Comparison of ENCODE assay signal across 8 cellular contexts in the genomic region with DNA sequence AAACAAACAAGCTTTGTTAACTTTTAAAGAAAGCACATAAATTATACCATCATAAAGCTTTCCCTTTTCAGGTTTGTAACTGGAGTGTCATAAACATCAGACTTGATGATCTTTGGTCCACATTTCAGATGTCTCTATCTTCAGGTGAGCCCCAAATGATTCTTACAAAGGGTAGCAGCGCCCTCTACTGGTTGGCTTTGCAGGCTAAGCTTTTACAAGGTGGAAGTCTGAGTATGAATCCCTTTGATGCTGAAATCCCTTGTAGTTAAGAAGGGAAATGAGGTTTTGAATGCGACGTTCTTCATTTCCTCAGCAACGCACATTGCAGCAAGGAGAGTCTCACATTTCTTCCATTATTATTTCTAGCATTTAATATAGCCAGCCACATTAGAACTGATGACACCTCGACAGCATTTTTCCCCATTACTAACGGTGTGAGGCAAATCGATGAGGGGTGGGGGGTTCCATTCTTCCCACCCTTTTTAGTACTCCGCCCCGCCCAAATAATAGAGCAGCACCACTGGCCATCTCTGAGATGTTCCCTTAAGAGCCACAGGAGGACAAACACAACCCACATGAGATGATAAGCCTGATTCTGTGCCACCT.
DNase-seq lines count a peak whose midpoint lies in the region; ATAC-seq, FAIRE-seq and TF ChIP-seq lines count a peak whose summit lies in the region.

No MANE protein-coding gene starts in this region.

- H3K36me3 Mint-ChIP-seq in naive thymus-derived CD8-positive, alpha-beta T cell: no peaks in the 10 kb centered on the region

- ATAC-seq in GM19467 (IDR thresholded peaks at IDR 0.05; ENCODE audit: unreplicated experiment): peak; percentile 87
- peak; percentile 81 to 91 for ATAC-seq in naive thymus-derived CD8-positive, alpha-beta T cell
- ATAC-seq in stimulated activated naive CD8-positive, alpha-beta T cell treated with anti-CD3 and anti-CD28 coated beads, Interleukin-15, amount 100 ng/mL, for 72 hours: peak; percentile 81

- dilution Hi-C loops in endothelial cell of umbilical vein (cut with MboI; ENCODE audit: extremely low pct_ligation_motif_present, low sequenced_read_pairs): no loop called here

- no peak overlapping the region for H3K9ac ChIP-seq in endothelial cell of umbilical vein (replicated peaks; ENCODE audit: extremely low read depth, insufficient read depth, low read length)

- no TSS peak for BruUV-seq in endothelial cell of umbilical vein (replicated peaks; lab: Mats Ljungman, UMichigan)

- no peak overlapping the region for H3K4me3 Mint-ChIP-seq in naive thymus-derived CD8-positive, alpha-beta T cell
- no peak overlapping the region for H3K4me3 Mint-ChIP-seq in stimulated activated naive CD8-positive, alpha-beta T cell treated with anti-CD3 and anti-CD28 coated beads, Interleukin-15, amount 100 ng/mL, for 72 hours

- H3K79me2 ChIP-seq in endothelial cell of umbilical vein (ENCODE audit: control insufficient read depth, insufficient read depth, low read length): no peaks in the 10 kb centered on the region

- intact Hi-C loops in endothelial cell of umbilical vein (cut with micrococcal nuclease): loop anchor here (1.0 to 10.0 kb wide), 7 partner anchors 197 to 1439 kb away; a partner anchor contains a TSS

- H4K20me1 ChIP-seq in endothelial cell of umbilical vein (replicated peaks; ENCODE audit: control insufficient read depth, extremely low read depth, insufficient read depth, low read length): no peaks in the 10 kb centered on the region

- TF ChIP-seq CTCF in endothelial cell of umbilical vein (IDR thresholded peaks at IDR 0.05; ENCODE audit: extremely low read depth in 1 of 2, insufficient read depth in 1 of 2, low read depth in 1 of 2, low read length in 2 of 2): peak; percentile 74 to 83

- TF ChIP-seq POLR2A in endothelial cell of umbilical vein (IDR thresholded peaks at IDR 0.05; ENCODE audit: low read depth, low read length): no peak

- peaks cover 7 to 18% (median 10%) of the 10 kb centered on the region in 5 donors for H3K27me3 Mint-ChIP-seq in naive thymus-derived CD8-positive, alpha-beta T cell
- H3K27me3 Mint-ChIP-seq in stimulated activated naive CD8-positive, alpha-beta T cell treated with anti-CD3 and anti-CD28 coated beads, Interleukin-15, amount 100 ng/mL, for 72 hours: peaks cover 11% of the 10 kb centered on the region

- H3K27me3 ChIP-seq in endothelial cell of umbilical vein (ENCODE audit: control insufficient read depth in 2 of 2, insufficient read depth in 2 of 2, low read length in 2 of 2): peaks cover 3 to 4% of the 10 kb centered on the region in 2 experiments

- H3K9me3 Mint-ChIP-seq in naive thymus-derived CD8-positive, alpha-beta T cell: peaks cover 0 to 6% (median under 1%) of the 10 kb centered on the region in 9 donors
- peaks cover 4 to 5% of the 10 kb centered on the region in 2 donors for H3K9me3 Mint-ChIP-seq in stimulated activated naive CD8-positive, alpha-beta T cell treated with anti-CD3 and anti-CD28 coated beads, Interleukin-15, amount 100 ng/mL, for 72 hours

- H3K4me3 ChIP-seq in endothelial cell of umbilical vein (replicated peaks in 1 of 3; ENCODE audit: insufficient read depth in 1 of 3, low read depth in 1 of 3, low read length in 3 of 3): no peak overlapping the region

- DNase-seq in D341Med (ENCODE audit: low spot score) (peak; percentile 57), HK-2 (ENCODE audit: unreplicated experiment) (peak; percentile 70), NCI-H82 (lab: John Stamatoyannopoulos, UW) (peak; percentile 82), endothelial cell of umbilical vein (ENCODE audit: low read depth, low spot score) (peak; percentile 80)
- DNase-seq in activated CD8-positive, alpha-beta memory T cell treated with anti-CD3 and anti-CD28 coated beads for 24 hours: peak; percentile 86
- DNase-seq in naive thymus-derived CD8-positive, alpha-beta T cell: peak; percentile 58 to 87 (median 75)
- DNase-seq in stimulated activated naive CD8-positive, alpha-beta T cell treated with anti-CD3 and anti-CD28 coated beads, Interleukin-15, amount 100 ng/mL, for 72 hours: peak; percentile 68 to 69

- H3K4me1 Mint-ChIP-seq in naive thymus-derived CD8-positive, alpha-beta T cell: peaks cover 0 to 8% (median 3%) of the 10 kb centered on the region in 4 donors
- H3K4me1 Mint-ChIP-seq in stimulated activated naive CD8-positive, alpha-beta T cell treated with anti-CD3 and anti-CD28 coated beads, Interleukin-15, amount 100 ng/mL, for 72 hours: no peaks in the 10 kb centered on the region

- H2AFZ ChIP-seq in endothelial cell of umbilical vein (ENCODE audit: low read depth, low read length): no peak overlapping the region

- H3K4me1 ChIP-seq in endothelial cell of umbilical vein (ENCODE audit: control insufficient read depth, extremely low read depth, insufficient read depth, low read length): no peaks in the 10 kb centered on the region

- no peaks in the 10 kb centered on the region for H3K9me1 ChIP-seq in endothelial cell of umbilical vein (replicated peaks; ENCODE audit: control insufficient read depth, extremely low read depth, insufficient read depth, low read length)

- H3K27ac ChIP-seq in endothelial cell of umbilical vein (ENCODE audit: insufficient read depth, low read depth, low read length): no peak overlapping the region

- POLR2A ChIA-PET in endothelial cell of umbilical vein (lab: Charles Lee): no interaction called here
- POLR2A ChIA-PET in naive thymus-derived CD8-positive, alpha-beta T cell (lab: Charles Lee): no interaction called here

- H3K9me3 ChIP-seq in endothelial cell of umbilical vein (replicated peaks; ENCODE audit: control insufficient read depth, insufficient read depth, low read length): no peaks in the 10 kb centered on the region

- H3K36me3 ChIP-seq in endothelial cell of umbilical vein (ENCODE audit: control insufficient read depth in 2 of 2, extremely low read depth in 1 of 2, insufficient read depth in 2 of 2, low read length in 2 of 2): no peaks in the 10 kb centered on the region

- no peak overlapping the region for H3K4me2 ChIP-seq in endothelial cell of umbilical vein (ENCODE audit: insufficient read depth, low read length)

- CTCF ChIA-PET in endothelial cell of umbilical vein (lab: Charles Lee): interaction anchor here (0.5 to 3.5 kb wide), 41 partner anchors 9 to 1787 kb away, joined by 3 to 22 read pairs (median 4); a partner anchor contains a TSS

- FAIRE-seq in endothelial cell of umbilical vein (lab: Jason Lieb, UNC): peak; percentile 96

- peak overlapping the region in 3 of 10 donors; percentile 22 to 79 (median 66) for H3K27ac Mint-ChIP-seq in naive thymus-derived CD8-positive, alpha-beta T cell
- no peak overlapping the region for H3K27ac Mint-ChIP-seq in stimulated activated naive CD8-positive, alpha-beta T cell treated with anti-CD3 and anti-CD28 coated beads, Interleukin-15, amount 100 ng/mL, for 72 hours

TF ChIP-seq in endothelial cell of umbilical vein, 7 proteins besides CTCF, POLR2A, EP300 and RAD21:
- TF ChIP-seq GATA2 (IDR thresholded peaks at IDR 0.05; ENCODE audit: insufficient read depth, insufficient read length, low read depth, low read length): no peak
- TF ChIP-seq POLR2AphosphoS5 (IDR thresholded peaks at IDR 0.05; ENCODE audit: insufficient read depth, low read depth, low read length): no peak
- TF ChIP-seq JUN (IDR thresholded peaks at IDR 0.05; ENCODE audit: borderline replicate concordance, insufficient read depth, insufficient read length, low read depth): no peak
- no peak for TF ChIP-seq EZH2 (IDR thresholded peaks at IDR 0.05; ENCODE audit: borderline replicate concordance, low read depth, low read length, severe bottlenecking)
- TF ChIP-seq MYC (IDR thresholded peaks at IDR 0.05; ENCODE audit: low read depth, low read length): no peak
- TF ChIP-seq, protein P1, sequence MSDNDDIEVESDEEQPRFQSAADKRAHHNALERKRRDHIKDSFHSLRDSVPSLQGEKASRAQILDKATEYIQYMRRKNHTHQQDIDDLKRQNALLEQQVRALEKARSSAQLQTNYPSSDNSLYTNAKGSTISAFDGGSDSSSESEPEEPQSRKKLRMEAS (IDR thresholded peaks at IDR 0.05; ENCODE audit: insufficient read depth, insufficient read length): no peak
- TF ChIP-seq FOS (IDR thresholded peaks at IDR 0.05; ENCODE audit: borderline replicate concordance, insufficient read depth, low read length): no peak
